8 cellular contexts compared by ENCODE assay signal in the genomic region with DNA sequence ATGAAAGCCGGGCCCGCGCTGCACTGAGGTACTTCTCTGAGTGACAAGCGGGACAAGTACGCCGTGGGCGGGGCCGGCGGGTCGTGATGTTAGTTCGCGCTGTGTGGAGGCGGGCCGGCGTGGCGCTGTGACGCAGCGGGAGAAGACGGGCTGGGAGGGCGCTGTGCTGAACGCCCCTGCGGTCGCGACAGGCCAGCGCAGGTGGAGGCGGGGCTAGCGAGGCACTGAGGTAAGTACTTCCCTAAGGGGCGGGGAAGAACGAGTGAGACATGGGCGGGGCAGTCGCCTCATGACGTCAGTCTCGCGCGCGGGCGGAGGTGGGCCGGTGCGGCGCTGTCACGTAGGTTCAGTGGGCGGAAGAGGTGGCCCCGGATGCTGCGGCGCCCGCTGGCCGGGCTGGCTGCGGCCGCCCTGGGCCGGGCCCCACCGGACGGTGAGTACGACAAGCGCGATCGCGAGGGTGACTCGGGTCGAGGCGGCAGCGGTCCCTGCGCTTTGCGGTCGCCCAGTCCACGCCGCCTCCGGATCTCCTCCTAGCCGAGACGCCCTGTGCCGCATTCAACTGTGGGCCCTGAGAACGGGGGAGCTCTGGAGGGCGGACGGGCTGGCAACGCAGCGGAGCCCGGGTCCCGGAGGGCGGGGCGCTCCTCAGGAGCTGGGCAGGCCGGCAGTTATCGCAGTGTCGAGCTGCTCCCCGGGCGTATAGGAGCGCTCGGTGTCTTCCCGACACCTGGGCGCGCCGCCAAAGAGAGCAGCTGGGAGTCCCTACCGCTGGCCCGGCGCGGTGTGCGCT. TPM values are rescaled to one million over a fixed set of nuclear protein-coding genes. Genes with fewer than 3 reads are reported as not detected.
DNase-seq lines count a peak whose midpoint lies in the region; ATAC-seq and TF ChIP-seq lines count a peak whose summit lies in the region.

A gene with protein sequence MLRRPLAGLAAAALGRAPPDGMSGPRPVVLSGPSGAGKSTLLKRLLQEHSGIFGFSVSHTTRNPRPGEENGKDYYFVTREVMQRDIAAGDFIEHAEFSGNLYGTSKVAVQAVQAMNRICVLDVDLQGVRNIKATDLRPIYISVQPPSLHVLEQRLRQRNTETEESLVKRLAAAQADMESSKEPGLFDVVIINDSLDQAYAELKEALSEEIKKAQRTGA (plus strand): TSS at position 349 of the 793 bp plus-strand sequence. CDS start 24 bp downstream, at position 373.

- peak within 1 kb of the TSS; percentile 96 for H3K4me2 ChIP-seq in mammary epithelial cell (ENCODE audit: insufficient read depth, low read depth, low read length)

- peaks cover 5% of the 10 kb centered on the region for H4K20me1 ChIP-seq in mammary epithelial cell (ENCODE audit: insufficient read depth, low read length)

- peaks cover 18% of the 10 kb centered on the region for H3K27me3 ChIP-seq in AG04450 (ENCODE audit: control insufficient read depth, insufficient read depth, low read length)
- no peaks in the 10 kb centered on the region for H3K27me3 ChIP-seq in WERI-Rb-1 (ENCODE audit: insufficient read depth, low read depth, severe bottlenecking)
- no peaks in the 10 kb centered on the region for H3K27me3 ChIP-seq in mammary epithelial cell (ENCODE audit: insufficient read depth, low read length)
- peaks cover 29% of the 10 kb centered on the region for H3K27me3 ChIP-seq in iPS-20b (ENCODE audit: insufficient read depth, low read length)

- H3K4me3 ChIP-seq in AG04450 (ENCODE audit: low read depth, low read length) (peak within 1 kb of the TSS; percentile 90), WERI-Rb-1 (ENCODE audit: low read depth, low read length) (peak within 1 kb of the TSS; percentile 80), mammary epithelial cell (replicated peaks in 1 of 3; ENCODE audit: insufficient read depth in 1 of 3, low read depth in 2 of 3, low read length in 3 of 3) (peak within 1 kb of the TSS; percentile 93 to 96 (median 96)), iPS-20b (ENCODE audit: low read length) (peak within 1 kb of the TSS; percentile 87), skin epidermis (peak within 1 kb of the TSS; percentile 74 to 100 (median 88))

- peak; percentile 97 for DNase-seq in AG04450 (ENCODE audit: low read depth, low spot score)
- peak; percentile 100 for DNase-seq in NCI-H2227 (lab: John Stamatoyannopoulos, UW; ENCODE audit: unreplicated experiment)
- peak; percentile 98 for DNase-seq in WERI-Rb-1
- peak; percentile 100 for DNase-seq in mammary epithelial cell

- ATAC-seq in GM18907 (IDR thresholded peaks at IDR 0.05; ENCODE audit: unreplicated experiment) (peak; percentile 93), HG03159 (IDR thresholded peaks at IDR 0.05; ENCODE audit: unreplicated experiment) (peak; percentile 90)

- H3K27ac ChIP-seq in AG04450 (ENCODE audit: low read depth, low read length): peak within 1 kb of the TSS; percentile 82
- H3K27ac ChIP-seq in WERI-Rb-1: peak within 1 kb of the TSS; percentile 79
- H3K27ac ChIP-seq in mammary epithelial cell (ENCODE audit: insufficient read depth, low read depth, low read length): peak within 1 kb of the TSS; percentile 84
- no peak within 1 kb of the TSS for H3K27ac ChIP-seq in iPS-20b (ENCODE audit: low read length)
- peak within 1 kb of the TSS; percentile 84 to 99 (median 95) for H3K27ac ChIP-seq in skin epidermis

- POLR2A ChIA-PET in AG04450 (lab: Yijun Ruan, JAX): interaction anchor here (0.6 to 1.7 kb wide), 7 partner anchors 10 to 317 kb away, joined by 3 to 18 read pairs (median 4); partner anchors contain the start of genes IBA57, MRPL55 and TRIM11

- peaks cover 50% of the 10 kb centered on the region for H3K79me2 ChIP-seq in mammary epithelial cell (ENCODE audit: insufficient read depth, low read length)

- H3K9me3 ChIP-seq in AG04450 (ENCODE audit: control insufficient read depth, insufficient read depth, low read length) (no peaks in the 10 kb centered on the region; the same call in 1 of the 2 replicates), WERI-Rb-1 (ENCODE audit: severe bottlenecking) (no peaks in the 10 kb centered on the region), mammary epithelial cell (replicated peaks; ENCODE audit: insufficient read depth, low read length) (no peaks in the 10 kb centered on the region), iPS-20b (ENCODE audit: insufficient read depth, low read depth, low read length) (no peaks in the 10 kb centered on the region)

- intact Hi-C loops in mammary epithelial cell (cut with micrococcal nuclease): loop anchor here (1.0 to 5.0 kb wide), 2 partner anchors 26 to 38 kb away; partner anchors contain the start of gene C1orf35

- dilution Hi-C loops in mammary epithelial cell (cut with HindIII; ENCODE audit: low sequenced_read_pairs): loop anchor here (5.0 kb wide), 3 partner anchors 72 to 372 kb away; no protein-coding TSS in a partner anchor

- H3K4me1 ChIP-seq in mammary epithelial cell (ENCODE audit: insufficient read depth, low read length) (peaks cover 30% of the 10 kb centered on the region), iPS-20b (ENCODE audit: insufficient read depth, low read length) (no peaks in the 10 kb centered on the region; the same call in 1 of the 2 replicates)

- H2AFZ ChIP-seq in mammary epithelial cell (ENCODE audit: low read depth, low read length): peak within 1 kb of the TSS; percentile 97

- TSS peak; percentile 73 for BruUV-seq in mammary epithelial cell (replicated peaks; lab: Mats Ljungman, UMichigan)

- H3K36me3 ChIP-seq in WERI-Rb-1 (peaks cover 4% of the 10 kb centered on the region), mammary epithelial cell (ENCODE audit: insufficient read depth, low read length) (no peaks in the 10 kb centered on the region), iPS-20b (ENCODE audit: insufficient read depth, low read depth, low read length) (no peaks in the 10 kb centered on the region)

- CTCF ChIA-PET in AG04450 (lab: Charles Lee): interaction anchor here (0.7 to 4.2 kb wide), 2 partner anchors 9 to 26 kb away, joined by 3 to 17 read pairs; partner anchors contain the start of gene IBA57
- CTCF ChIA-PET in mammary epithelial cell (lab: Charles Lee; ENCODE audit: low non-redundant PET): no interaction called here

- H3K9ac ChIP-seq in mammary epithelial cell (ENCODE audit: insufficient read depth, low read length): peak within 1 kb of the TSS; percentile 89
- peak within 1 kb of the TSS; percentile 82; the same call in 1 of the 2 replicates for H3K9ac ChIP-seq in iPS-20b (ENCODE audit: low read depth, low read length)

- in situ Hi-C loops in mammary epithelial cell (cut with MboI; ENCODE audit: low sequenced_read_pairs in 2 of 2): loop anchor here in 1 of 2 donors (10.0 kb wide), 1 partner anchor 315 kb away; a partner anchor contains a TSS

- TF ChIP-seq CTCF in AG04450 (IDR thresholded peaks at IDR 0.05; ENCODE audit: low read depth, low read length) (peak; percentile 23; the same call in 1 of the 2 replicates), WERI-Rb-1 (IDR thresholded peaks at IDR 0.05; ENCODE audit: low read depth, low read length) (no peak), mammary epithelial cell (conservative IDR thresholded peaks at IDR 0.05 in 1 of 2, IDR thresholded peaks at IDR 0.05 in 1 of 2; ENCODE audit: extremely low read depth in 1 of 2, insufficient read depth in 1 of 2, low read depth in 1 of 2, low read length in 2 of 2) (no peak)

- WGBS in mammary epithelial cell (ENCODE audit: low coverage, missing lambda C conversion rate): 4% methylated on average over 32 of the region's 95 CpGs

RNA-seq across cellular contexts. Expression of the gene that starts here (rescaled TPM):
- polyA plus RNA-seq in AG04450 (2011; rRNA removed) (177 and 230 TPM in 2 replicates), mammary epithelial cell (461 TPM)
- polyA minus RNA-seq in AG04450 (2011; rRNA and poly(A)+ RNA removed): 59.6 and 84.3 TPM in 2 replicates
- total RNA-seq in mammary epithelial cell: 100 to 1,000 TPM; 229 to 242 TPM
- 86.1 TPM for polyA minus RNA-seq in mammary epithelial cell
